Comparison of ENCODE assay signal across 17 cellular contexts in the genomic region with DNA sequence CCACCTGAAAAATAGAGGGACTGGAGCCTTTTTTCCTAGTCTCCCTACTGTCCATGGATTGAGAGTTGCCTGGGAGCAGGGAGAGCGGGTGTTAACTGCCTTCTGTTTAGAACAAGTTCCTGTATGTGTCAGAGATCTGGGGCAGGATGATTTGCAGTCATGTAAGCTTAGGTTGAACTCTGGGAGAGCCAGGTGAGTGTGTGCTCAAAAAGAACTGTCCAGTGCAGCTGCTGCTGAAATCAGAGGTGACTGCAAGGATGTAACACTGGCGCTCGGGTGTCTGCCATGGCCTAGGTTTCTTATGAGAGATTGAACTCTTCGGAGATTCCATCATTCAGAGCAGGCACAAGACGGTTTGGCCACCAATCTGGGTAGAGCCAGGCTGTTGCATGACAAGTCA.
DNase-seq lines count a peak whose midpoint lies in the region; ATAC-seq and TF ChIP-seq lines count a peak whose summit lies in the region.
"Had no signal": no experiment of that assay in that cellular context is flagged by ENCODE, and none has a peak within 500 bp of the region (broad histone marks: within the 10 kb centered on the region; RNA-seq: fewer than 3 reads in every experiment).

No MANE protein-coding gene starts in this region.

- no peaks in the 10 kb centered on the region for H3K79me2 ChIP-seq in Karpas-422 (ENCODE audit: low read length)

- no peak overlapping the region for H3K27ac ChIP-seq in Karpas-422 (ENCODE audit: low read length)
- H3K27ac ChIP-seq in RWPE2 (ENCODE audit: poor library complexity, severe bottlenecking), result no peak overlapping the region
- H3K27ac ChIP-seq: BLaER1 treated with 17β-estradiol and CSF1 and Interleukin-3, amounts not matched to agents 10 nM and 100 nM had no signal

- H3K9ac ChIP-seq in Karpas-422 (ENCODE audit: low read length), result no peak overlapping the region
- H3K9ac ChIP-seq: BLaER1 treated with 17β-estradiol and CSF1 and Interleukin-3, amounts not matched to agents 10 nM and 100 nM had no signal

- TF ChIP-seq CTCF in RWPE2 (IDR thresholded peaks at IDR 0.05; ENCODE audit: poor library complexity, severe bottlenecking) (no peak), epithelial cell of esophagus (IDR thresholded peaks at IDR 0.05; ENCODE audit: insufficient read depth, low read depth, low read length, missing control alignments) (no peak), type B pancreatic cell (conservative IDR thresholded peaks at IDR 0.05) (no peak)

- H3K4me1 Mint-ChIP-seq in type B pancreatic cell (ENCODE audit: unreplicated experiment), result peaks cover 12% of the 10 kb centered on the region
- no peaks in the 10 kb centered on the region for H3K4me1 Mint-ChIP-seq in activated CD4-positive, alpha-beta memory T cell treated with anti-CD3 and anti-CD28 coated beads, Interleukin-2, amount 10 ng/mL, durations not matched to agents 7 days and 5 days
- H3K4me1 Mint-ChIP-seq in activated naive CD4-positive, alpha-beta T cell treated with anti-CD3 and anti-CD28 coated beads for 36 hours (ENCODE audit: low read depth), result no peaks in the 10 kb centered on the region

- no peak overlapping the region for H3K4me3 ChIP-seq in Karpas-422 (ENCODE audit: low read length)
- H3K4me3 ChIP-seq in RWPE2 (ENCODE audit: severe bottlenecking), result no peak overlapping the region
- H3K4me3 ChIP-seq in epithelial cell of esophagus (ENCODE audit: low read length), result no peak overlapping the region
- H3K4me3 ChIP-seq: BLaER1 treated with 17β-estradiol and CSF1 and Interleukin-3, amounts not matched to agents 10 nM and 100 nM had no signal

- H3K27ac Mint-ChIP-seq in type B pancreatic cell, result no peak overlapping the region
- H3K27ac Mint-ChIP-seq in activated CD4-positive, alpha-beta memory T cell treated with anti-CD3 and anti-CD28 coated beads, Interleukin-2, amount 10 ng/mL, durations not matched to agents 7 days and 5 days, result no peak overlapping the region
- no peak overlapping the region for H3K27ac Mint-ChIP-seq in activated naive CD4-positive, alpha-beta T cell treated with anti-CD3 and anti-CD28 coated beads for 36 hours
- H3K27ac Mint-ChIP-seq: CD8-positive, alpha-beta T cell had no signal

- intact Hi-C loops in activated naive CD4-positive, alpha-beta T cell treated with anti-CD3 and anti-CD28 coated beads for 36 hours (cut with micrococcal nuclease), result no loop called here

- H3K9me3 ChIP-seq in Karpas-422 (ENCODE audit: low read length), result no peaks in the 10 kb centered on the region; the same call in 1 of the 2 replicates
- H3K9me3 ChIP-seq in RWPE2 (ENCODE audit: severe bottlenecking), result no peaks in the 10 kb centered on the region

- H3K36me3 Mint-ChIP-seq in type B pancreatic cell, result no peaks in the 10 kb centered on the region
- no peaks in the 10 kb centered on the region for H3K36me3 Mint-ChIP-seq in activated CD4-positive, alpha-beta memory T cell treated with anti-CD3 and anti-CD28 coated beads, Interleukin-2, amount 10 ng/mL, durations not matched to agents 7 days and 5 days (ENCODE audit: low read depth)
- H3K36me3 Mint-ChIP-seq in activated naive CD4-positive, alpha-beta T cell treated with anti-CD3 and anti-CD28 coated beads for 36 hours (ENCODE audit: low read depth), result no peaks in the 10 kb centered on the region
- H3K36me3 Mint-ChIP-seq: CD8-positive, alpha-beta T cell had no signal

- H3K4me1 ChIP-seq in Karpas-422 (ENCODE audit: low read length) (peaks cover 68% of the 10 kb centered on the region), RWPE2 (ENCODE audit: insufficient read depth, poor library complexity, severe bottlenecking) (no peaks in the 10 kb centered on the region)

- no peaks in the 10 kb centered on the region for H3K9me2 ChIP-seq in Karpas-422 (replicated peaks; ENCODE audit: insufficient read depth, low read length)

- H3K27me3 ChIP-seq in Karpas-422 (ENCODE audit: low read length) (no peaks in the 10 kb centered on the region), RWPE2 (ENCODE audit: insufficient read depth, poor library complexity, severe bottlenecking) (no peaks in the 10 kb centered on the region)
- H3K27me3 ChIP-seq: BLaER1 treated with 17β-estradiol and CSF1 and Interleukin-3, amounts not matched to agents 10 nM and 100 nM had no signal

- peaks cover 3% of the 10 kb centered on the region for H3K27me3 Mint-ChIP-seq in type B pancreatic cell
- no peaks in the 10 kb centered on the region for H3K27me3 Mint-ChIP-seq in activated CD4-positive, alpha-beta memory T cell treated with anti-CD3 and anti-CD28 coated beads, Interleukin-2, amount 10 ng/mL, durations not matched to agents 7 days and 5 days
- no peaks in the 10 kb centered on the region for H3K27me3 Mint-ChIP-seq in activated naive CD4-positive, alpha-beta T cell treated with anti-CD3 and anti-CD28 coated beads for 36 hours (ENCODE audit: low read depth)

- peak; percentile 67 for DNase-seq in Karpas-422
- DNase-seq in RWPE2 (ENCODE audit: low spot score), result no peak
- peak; percentile 62 for DNase-seq in epithelial cell of esophagus (ENCODE audit: low read depth)
- DNase-seq in lung microvascular endothelial cell (ENCODE audit: low read depth in 2 of 2), result peak; percentile 9 to 24
- DNase-seq in type B pancreatic cell (ENCODE audit: extremely low spot score, unreplicated experiment), result no peak
- no peak for DNase-seq in activated CD4-positive, alpha-beta memory T cell treated with anti-CD3 and anti-CD28 coated beads, Interleukin-2, amount 10 ng/mL, durations not matched to agents 7 days and 5 days
- DNase-seq in activated naive CD4-positive, alpha-beta T cell treated with anti-CD3 and anti-CD28 coated beads for 36 hours, result no peak
- DNase-seq: Calu3; CD8-positive, alpha-beta T cell; DMS79; GOT3; NCI-H1694 treated with DMSO at 0.1 percent for 48 hours; NCI-H510A; NCI-H748 treated with DMSO at 0.1 percent for 48 hours; PC-3 had no signal

- no peaks in the 10 kb centered on the region for H3K9me3 Mint-ChIP-seq in type B pancreatic cell
- H3K9me3 Mint-ChIP-seq in activated CD4-positive, alpha-beta memory T cell treated with anti-CD3 and anti-CD28 coated beads, Interleukin-2, amount 10 ng/mL, durations not matched to agents 7 days and 5 days, result peaks cover 10% of the 10 kb centered on the region
- H3K9me3 Mint-ChIP-seq in activated naive CD4-positive, alpha-beta T cell treated with anti-CD3 and anti-CD28 coated beads for 36 hours, result peaks cover 3% of the 10 kb centered on the region
- H3K9me3 Mint-ChIP-seq: CD8-positive, alpha-beta T cell had no signal

- POLR2A ChIA-PET in activated CD4-positive, alpha-beta memory T cell treated with anti-CD3 and anti-CD28 coated beads, Interleukin-2, amount 10 ng/mL, durations not matched to agents 7 days and 5 days (lab: Charles Lee), result no interaction called here

- H3K4me3 Mint-ChIP-seq in type B pancreatic cell, result no peak overlapping the region
- no peak overlapping the region for H3K4me3 Mint-ChIP-seq in activated CD4-positive, alpha-beta memory T cell treated with anti-CD3 and anti-CD28 coated beads, Interleukin-2, amount 10 ng/mL, durations not matched to agents 7 days and 5 days
- H3K4me3 Mint-ChIP-seq in activated naive CD4-positive, alpha-beta T cell treated with anti-CD3 and anti-CD28 coated beads for 36 hours, result no peak overlapping the region
- H3K4me3 Mint-ChIP-seq: CD8-positive, alpha-beta T cell had no signal

- no peaks in the 10 kb centered on the region for H4K20me1 ChIP-seq in Karpas-422 (ENCODE audit: insufficient read depth, low read depth, low read length)
- H4K20me1 ChIP-seq: BLaER1 treated with 17β-estradiol and CSF1 and Interleukin-3, amounts not matched to agents 10 nM and 100 nM had no signal

- H3K36me3 ChIP-seq in Karpas-422 (ENCODE audit: insufficient read depth, low read length), result no peaks in the 10 kb centered on the region
- H3K36me3 ChIP-seq in RWPE2 (ENCODE audit: low read depth), result no peaks in the 10 kb centered on the region
- H3K36me3 ChIP-seq: BLaER1 treated with 17β-estradiol and CSF1 and Interleukin-3, amounts not matched to agents 10 nM and 100 nM had no signal

- H2AFZ ChIP-seq in Karpas-422 (ENCODE audit: low read length), result no peak overlapping the region

- no peak overlapping the region for H3K4me2 ChIP-seq in Karpas-422 (ENCODE audit: low read depth, low read length, poor library complexity, severe bottlenecking)
- H3K4me2 ChIP-seq: BLaER1 treated with 17β-estradiol and CSF1 and Interleukin-3, amounts not matched to agents 10 nM and 100 nM had no signal

- ATAC-seq in RWPE2 (ENCODE audit: low read depth), result peak; percentile 40; the same call in 1 of the 3 replicates
- ATAC-seq: CD8-positive, alpha-beta T cell; HCT116; PC-3 had no signal

- CTCF ChIA-PET in activated CD4-positive, alpha-beta memory T cell treated with anti-CD3 and anti-CD28 coated beads, Interleukin-2, amount 10 ng/mL, durations not matched to agents 7 days and 5 days (lab: Charles Lee), result no interaction called here
- CTCF ChIA-PET in activated naive CD4-positive, alpha-beta T cell treated with anti-CD3 and anti-CD28 coated beads for 36 hours (lab: Charles Lee), result no interaction called here

Comparison
In these comparisons a context has a peak if more than half of its experiments do, and no peak if none do; other contexts are left out.
1. DNase-seq: peak in Karpas-422 (single experiment), epithelial cell of esophagus (single experiment) and lung microvascular endothelial cell (2 of 2); none in RWPE2 (single experiment), type B pancreatic cell (single experiment), activated CD4-positive, alpha-beta memory T cell treated with anti-CD3 and anti-CD28 coated beads, Interleukin-2, amount 10 ng/mL, durations not matched to agents 7 days and 5 days (single experiment) and activated naive CD4-positive, alpha-beta T cell treated with anti-CD3 and anti-CD28 coated beads for 36 hours (single experiment).